In genomic region chr3:29538610-29538958, GRCh38 we compare ENCODE assay signal across 16 cellular contexts.
DNase-seq lines count a peak whose midpoint lies in the region; ATAC-seq, FAIRE-seq and TF ChIP-seq lines count a peak whose summit lies in the region.
"Had no signal": no experiment of that assay in that cellular context is flagged by ENCODE, and none has a peak within 500 bp of the region (broad histone marks: within the 10 kb centered on the region; RNA-seq: fewer than 3 reads in every experiment).

No MANE protein-coding gene starts in this region.

- in situ Hi-C loops in K562 (cut with MboI) = no loop called here

- TF ChIP-seq CTCF in breast epithelium (IDR thresholded peaks at IDR 0.05) (no peak), MCF 10A (IDR thresholded peaks at IDR 0.05; ENCODE audit: unreplicated experiment) (no peak), K562 (IDR thresholded peaks at IDR 0.05 in 2 of 3, conservative IDR thresholded peaks at IDR 0.05 in 1 of 3; ENCODE audit: insufficient read depth in 2 of 3, low read depth in 1 of 3, low read length in 3 of 3) (no peak)

- H3K4me1 Mint-ChIP-seq in MCF 10A (ENCODE audit: insufficient read depth, unreplicated experiment) = no peaks in the 10 kb centered on the region
- H3K4me1 Mint-ChIP-seq: CD8-positive, alpha-beta memory T cell had no signal

- intact Hi-C loops in breast epithelium (cut with DNase I; ENCODE audit: low total_unique reads) (no loop called here), MCF 10A (cut with micrococcal nuclease) (no loop called here), K562 (cut with micrococcal nuclease) (no loop called here), sciatic nerve (cut with DNase I) (no loop called here)

- no peak overlapping the region for H3K4me2 ChIP-seq in K562 (ENCODE audit: insufficient read depth, low read length)
- H3K4me2 ChIP-seq: BLaER1 had no signal

- peak; percentile 48 for FAIRE-seq in K562 (lab: Jason Lieb, UNC)
- FAIRE-seq: GM19239 had no signal

- peaks cover 4% of the 10 kb centered on the region for H3K36me3 Mint-ChIP-seq in MCF 10A (ENCODE audit: insufficient read depth, unreplicated experiment)

- ATAC-seq in K562 (no peak), sciatic nerve (peak; percentile 35), HG03442 (IDR thresholded peaks at IDR 0.05; ENCODE audit: unreplicated experiment) (no peak), HG03045 (IDR thresholded peaks at IDR 0.05; ENCODE audit: unreplicated experiment) (no peak), HG02870 (IDR thresholded peaks at IDR 0.05; ENCODE audit: unreplicated experiment) (no peak)

- POLR2A ChIA-PET in MCF 10A (lab: Yijun Ruan, JAX) = interaction anchor here (1.2 kb wide), 1 partner anchor 257 kb away, joined by 3 read pairs; the partner anchor contains the start of gene RBMS3
- POLR2A ChIA-PET in K562 (lab: Yijun Ruan, JAX) = no interaction called here

- CTCF ChIA-PET in MCF 10A (lab: Yijun Ruan, JAX) (no interaction called here), K562 (lab: Yijun Ruan, JAX; ENCODE audit: low intra/inter-chr PET ratio) (no interaction called here)

- no peak for TF ChIP-seq RAD21 in K562 (CRISPR knock-in tag; conservative IDR thresholded peaks at IDR 0.05 in 1 of 2, IDR thresholded peaks at IDR 0.05 in 1 of 2)

- no TSS peak for BruUV-seq in MCF 10A (replicated peaks; lab: Mats Ljungman, UMichigan)
- no TSS peak for BruUV-seq in K562 (replicated peaks; lab: Mats Ljungman, UMichigan)

- no peak for DNase-seq in breast epithelium (ENCODE audit: low spot score in 2 of 2)
- no peak for DNase-seq in MCF 10A (ENCODE audit: unreplicated experiment)
- DNase-seq in K562 (ENCODE audit: extremely low read depth in 1 of 4, low spot score in 3 of 4) = no peak
- DNase-seq in sciatic nerve (ENCODE audit: low spot score) = no peak
- DNase-seq: AML-193; Caco-2; CD8-positive, alpha-beta memory T cell; GF-D8; HFFc6 had no signal

- H3K79me2 ChIP-seq in ACC112 (ENCODE audit: control insufficient read depth, insufficient read depth, low read length, unreplicated experiment) = no peaks in the 10 kb centered on the region
- H3K79me2 ChIP-seq in K562 (ENCODE audit: control insufficient read depth, insufficient read depth, low read length) = no peaks in the 10 kb centered on the region

- no peaks in the 10 kb centered on the region for H4K20me1 ChIP-seq in K562 (replicated peaks; ENCODE audit: control insufficient read depth, insufficient read depth, low read length)
- H4K20me1 ChIP-seq: BLaER1 had no signal

- H3K9ac ChIP-seq in K562 (ENCODE audit: insufficient read depth in 1 of 2, low read depth in 2 of 2, low read length in 2 of 2) = no peak overlapping the region
- H3K9ac ChIP-seq: BLaER1 had no signal

- no peaks in the 10 kb centered on the region for H3K27me3 Mint-ChIP-seq in MCF 10A (ENCODE audit: insufficient read depth, unreplicated experiment)
- H3K27me3 Mint-ChIP-seq: CD8-positive, alpha-beta memory T cell had no signal

- no peaks in the 10 kb centered on the region for H3K9me3 Mint-ChIP-seq in MCF 10A (ENCODE audit: unreplicated experiment)
- H3K9me3 Mint-ChIP-seq: HFFc6 had no signal

- H3K4me1 ChIP-seq in breast epithelium (peaks cover 0 to 4% of the 10 kb centered on the region in 2 donors), ACC112 (ENCODE audit: control insufficient read depth, insufficient read depth, low read length, unreplicated experiment) (peaks cover 20% of the 10 kb centered on the region), K562 (replicated peaks in 1 of 2; ENCODE audit: control insufficient read depth in 2 of 2, insufficient read depth in 2 of 2, low read length in 2 of 2) (no peaks in the 10 kb centered on the region)
- H3K4me1 ChIP-seq: BLaER1 had no signal

- H2AFZ ChIP-seq in ACC112 (ENCODE audit: low read length, unreplicated experiment) (no peak overlapping the region), K562 (ENCODE audit: low read depth, low read length) (no peak overlapping the region)

- H3K9me1 ChIP-seq in K562 (ENCODE audit: control insufficient read depth, insufficient read depth, low read length) = no peaks in the 10 kb centered on the region

- H3K4me3 ChIP-seq in breast epithelium (no peak overlapping the region), ACC112 (ENCODE audit: low read depth, low read length) (no peak overlapping the region), K562 (no peak overlapping the region)
- H3K4me3 ChIP-seq: BLaER1 had no signal

- no peak for TF ChIP-seq EP300 in K562 (IDR thresholded peaks at IDR 0.05; ENCODE audit: low read length)

- no peak overlapping the region for H3K4me3 Mint-ChIP-seq in MCF 10A (ENCODE audit: unreplicated experiment)
- H3K4me3 Mint-ChIP-seq: CD8-positive, alpha-beta memory T cell; HFFc6 had no signal

- 0% methylated on average over 2 of the region's 2 CpGs for WGBS in K562 (ENCODE audit: insufficient coverage, low coverage, missing lambda C conversion rate)

- H3K27ac Mint-ChIP-seq in MCF 10A (ENCODE audit: low read depth, unreplicated experiment) = no peak overlapping the region
- H3K27ac Mint-ChIP-seq: CD8-positive, alpha-beta memory T cell; HFFc6 had no signal

- H3K27ac ChIP-seq in breast epithelium (peak overlapping the region; percentile 8 to 29), ACC112 (ENCODE audit: low read depth, low read length) (0 out of 2 replicates have a peak overlapping the region, but pooled peaks have one; percentile 1), K562 (ENCODE audit: extremely low read depth, low read depth, low read length) (no peak overlapping the region)
- H3K27ac ChIP-seq: 22Rv1, BLaER1 had no signal

- H3K9me3 ChIP-seq in breast epithelium = no peaks in the 10 kb centered on the region
- H3K9me3 ChIP-seq in K562 (replicated peaks; ENCODE audit: control insufficient read depth, insufficient read depth, low read depth, low read length) = no peaks in the 10 kb centered on the region
- H3K9me3 ChIP-seq: BLaER1, Caco-2 had no signal

- H3K36me3 ChIP-seq in breast epithelium (no peaks in the 10 kb centered on the region), ACC112 (ENCODE audit: insufficient read depth, low read length) (no peaks in the 10 kb centered on the region), K562 (ENCODE audit: control insufficient read depth, insufficient read depth, low read length) (no peaks in the 10 kb centered on the region)
- H3K36me3 ChIP-seq: BLaER1 had no signal

- TF ChIP-seq POLR2A in breast epithelium (IDR thresholded peaks at IDR 0.05) = no peak
- TF ChIP-seq POLR2A in K562 (conservative IDR thresholded peaks at IDR 0.05) = no peak

- H3K27me3 ChIP-seq in breast epithelium (no peaks in the 10 kb centered on the region), ACC112 (ENCODE audit: insufficient read depth, low read length) (no peaks in the 10 kb centered on the region), K562 (ENCODE audit: control insufficient read depth in 2 of 2, insufficient read depth in 2 of 2, low read length in 2 of 2) (no peaks in the 10 kb centered on the region)
- H3K27me3 ChIP-seq: BLaER1 had no signal

TF ChIP-seq in K562, 482 proteins besides CTCF, POLR2A, EP300 and RAD21 (continues in another document):
- TF ChIP-seq NR2C2 (CRISPR knock-in tag; IDR thresholded peaks at IDR 0.05) (no peak), NR2C2 (tag; IDR thresholded peaks at IDR 0.05) (no peak), PBX2 (CRISPR knock-in tag; IDR thresholded peaks at IDR 0.05; ENCODE audit: low read depth) (no peak), PBX2 (tag; conservative IDR thresholded peaks at IDR 0.05; ENCODE audit: low read depth) (no peak), CCNT2 (IDR thresholded peaks at IDR 0.05; ENCODE audit: borderline replicate concordance, extremely low read depth, insufficient read length, low read depth, low read length) (no peak), SIRT6 (IDR thresholded peaks at IDR 0.05; ENCODE audit: low read depth, low read length) (no peak), TCFL5 (CRISPR knock-in tag; conservative IDR thresholded peaks at IDR 0.05) (no peak)
- TF ChIP-seq, protein P1, sequence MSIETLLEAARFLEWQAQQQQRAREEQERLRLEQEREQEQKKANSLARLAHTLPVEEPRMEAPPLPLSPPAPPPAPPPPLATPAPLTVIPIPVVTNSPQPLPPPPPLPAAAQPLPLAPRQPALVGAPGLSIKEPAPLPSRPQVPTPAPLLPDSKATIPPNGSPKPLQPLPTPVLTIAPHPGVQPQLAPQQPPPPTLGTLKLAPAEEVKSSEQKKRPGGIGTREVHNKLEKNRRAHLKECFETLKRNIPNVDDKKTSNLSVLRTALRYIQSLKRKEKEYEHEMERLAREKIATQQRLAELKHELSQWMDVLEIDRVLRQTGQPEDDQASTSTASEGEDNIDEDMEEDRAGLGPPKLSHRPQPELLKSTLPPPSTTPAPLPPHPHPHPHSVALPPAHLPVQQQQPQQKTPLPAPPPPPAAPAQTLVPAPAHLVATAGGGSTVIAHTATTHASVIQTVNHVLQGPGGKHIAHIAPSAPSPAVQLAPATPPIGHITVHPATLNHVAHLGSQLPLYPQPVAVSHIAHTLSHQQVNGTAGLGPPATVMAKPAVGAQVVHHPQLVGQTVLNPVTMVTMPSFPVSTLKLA (conservative IDR thresholded peaks at IDR 0.05) = no peak
